23 cellular contexts compared by ENCODE assay signal in genomic region chr17:79730769-79731483, GRCh38. TPM values are rescaled to one million over a fixed set of nuclear protein-coding genes. Genes with fewer than 3 reads are reported as not detected.
"Had no signal": no experiment of that assay in that cellular context is flagged by ENCODE, and none has a peak within 500 bp of the region (broad histone marks: within the 10 kb centered on the region; RNA-seq: fewer than 3 reads in every experiment).

ENPP7 (plus strand) TSS chr17:79730943; CDS start chr17:79731140, 197 bp downstream.

- ATAC-seq: activated CD4-positive, alpha-beta T cell treated with anti-CD3 and anti-CD28 coated beads for 36 hours; activated CD8-positive, alpha-beta T cell treated with anti-CD3 and anti-CD28 coated beads for 36 hours; activated naive CD4-positive, alpha-beta T cell treated with anti-CD3 and anti-CD28 coated beads, Interleukin-2, amount 50 U/mL, for 72 hours had no signal

- DNase-seq: activated CD4-positive, alpha-beta T cell treated with anti-CD3 and anti-CD28 coated beads for 36 hours; activated CD8-positive, alpha-beta T cell treated with anti-CD3 and anti-CD28 coated beads for 36 hours; activated gamma-delta T cell; activated T-cell treated with anti-CD3 and anti-CD28 coated beads, Interleukin-2, amount 50 U/mL, for 48 hours; central memory CD4-positive, alpha-beta T cell; colonic mucosa; effector CD4-positive, alpha-beta T cell; esophagus squamous epithelium; midbrain; ovary; sigmoid colon; stimulated activated CD4-positive, alpha-beta T cell treated with anti-CD3 and anti-CD28 coated beads, Interleukin-1b, Interleukin-23, amount 100 ng/mL, for 48 hours; SW 1271; T-helper 9 cell had no signal

- H3K36me3 ChIP-seq: colonic mucosa, esophagus squamous epithelium, ovary, sigmoid colon had no signal

- H3K9me3 Mint-ChIP-seq: activated CD8-positive, alpha-beta T cell treated with anti-CD3 and anti-CD28 coated beads for 36 hours; neural crest cell had no signal

- H3K36me3 Mint-ChIP-seq: activated naive CD4-positive, alpha-beta T cell treated with anti-CD3 and anti-CD28 coated beads, Interleukin-2, amount 50 U/mL, for 72 hours; brain had no signal

- H3K27ac Mint-ChIP-seq: activated CD4-positive, alpha-beta T cell treated with anti-CD3 and anti-CD28 coated beads for 36 hours; activated CD8-positive, alpha-beta T cell treated with anti-CD3 and anti-CD28 coated beads for 36 hours had no signal

- H3K4me3 ChIP-seq: colonic mucosa, esophagus squamous epithelium, lung, ovary, sigmoid colon had no signal

- H3K4me1 ChIP-seq: colonic mucosa had no signal

- H3K27me3 ChIP-seq: colonic mucosa, esophagus squamous epithelium, ovary, sigmoid colon had no signal

- H3K27ac ChIP-seq: colonic mucosa, esophagus squamous epithelium, ovary, sigmoid colon had no signal

- H3K4me3 Mint-ChIP-seq: activated CD4-positive, alpha-beta T cell treated with anti-CD3 and anti-CD28 coated beads for 36 hours; activated CD8-positive, alpha-beta T cell treated with anti-CD3 and anti-CD28 coated beads for 36 hours; brain; neural crest cell had no signal

- H3K27me3 Mint-ChIP-seq: activated CD4-positive, alpha-beta T cell treated with anti-CD3 and anti-CD28 coated beads for 36 hours; activated CD8-positive, alpha-beta T cell treated with anti-CD3 and anti-CD28 coated beads for 36 hours had no signal

- H3K9me3 ChIP-seq: colonic mucosa, esophagus squamous epithelium, ovary, sigmoid colon had no signal

- FAIRE-seq: endothelial cell of umbilical vein had no signal

RNA-seq across cellular contexts. Expression of gene ENPP7, which starts in this region (rescaled TPM):
- total RNA-seq: activated CD4-positive, alpha-beta T cell treated with anti-CD3 and anti-CD28 coated beads for 36 hours; colonic mucosa; endothelial cell of umbilical vein; esophagus squamous epithelium; fibroblast of villous mesenchyme; glomerular endothelial cell; myocyte; neural crest cell; ovary; sigmoid colon; urinary bladder had no signal
